Comparison of ENCODE assay signal across 8 cellular contexts in the genomic region with DNA sequence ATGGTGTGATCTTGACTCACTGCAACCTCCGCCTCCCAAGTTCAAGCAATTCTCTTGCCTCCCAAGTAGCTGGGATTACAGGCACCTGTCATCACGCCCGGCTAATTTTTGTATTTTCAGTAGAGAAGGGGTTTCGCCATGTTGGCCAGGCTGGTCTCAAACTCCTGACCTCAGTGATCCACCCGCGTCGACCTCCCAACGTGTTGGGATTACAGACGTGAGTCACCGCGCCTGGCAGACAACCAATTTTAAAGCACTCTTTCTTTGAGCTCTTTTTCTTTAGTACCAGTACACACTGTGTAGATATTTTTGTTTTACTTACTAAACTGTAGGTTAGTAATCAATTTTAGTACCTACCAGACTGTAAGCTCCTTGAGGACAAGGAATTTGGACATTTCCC. TPM values are rescaled to one million over a fixed set of nuclear protein-coding genes. Genes with fewer than 3 reads are reported as not detected.
A peak's percentile ranks its signal among the peaks of the same experiment; 100 is the strongest.
DNase-seq lines count a peak whose midpoint lies in the region; ATAC-seq, FAIRE-seq and TF ChIP-seq lines count a peak whose summit lies in the region.
"Not testable (repeated sequence)": the region's sequence is repeated elsewhere in the genome, so short reads cannot be mapped to it uniquely, and the experiment has no call there.

No MANE protein-coding gene starts in this region.

- H3K4me3 Mint-ChIP-seq in H9 (peak overlapping the region; percentile 27 to 99; a peak in 2 of 5 replicates), astrocyte (ENCODE audit: unreplicated experiment) (peak overlapping the region; percentile 96)
- H3K4me3 Mint-ChIP-seq in activated T-cell treated with anti-CD3 and anti-CD28 coated beads, Interleukin-2, amount 50 U/mL, for 24 hours: peak overlapping the region; percentile 98

- not testable (repeated sequence) for H3K27ac Mint-ChIP-seq in H9
- H3K27ac Mint-ChIP-seq in activated T-cell treated with anti-CD3 and anti-CD28 coated beads, Interleukin-2, amount 50 U/mL, for 24 hours: peak overlapping the region; percentile 29
- peak overlapping the region; percentile 58 for H3K27ac Mint-ChIP-seq in astrocyte (ENCODE audit: unreplicated experiment)

- not testable (repeated sequence) for H4K20me1 ChIP-seq in H9 (ENCODE audit: control insufficient read depth, insufficient read depth, insufficient read length)
- H4K20me1 ChIP-seq in SK-N-SH (ENCODE audit: insufficient read depth) (peaks cover 22% of the 10 kb centered on the region), astrocyte (ENCODE audit: insufficient read depth, low read length) (peaks cover 35% of the 10 kb centered on the region)

- H2BK15ac ChIP-seq in H9 (ENCODE audit: low read depth, low read length): not testable (repeated sequence)

- not testable (repeated sequence) for H2BK120ac ChIP-seq in H9 (ENCODE audit: low read depth, low read length, poor library complexity, severe bottlenecking)

- H3K4me2 ChIP-seq in A549 (peak overlapping the region; percentile 74; the same call in 2 of the 3 replicates), SK-N-SH (peak overlapping the region; percentile 80; the same call in 1 of the 2 replicates), astrocyte (ENCODE audit: low read length) (peak overlapping the region; percentile 90)
- not testable (repeated sequence) for H3K4me2 ChIP-seq in H9 (ENCODE audit: insufficient read depth, insufficient read length, low read length)

- H3K27me3 Mint-ChIP-seq in H9 (ENCODE audit: low read depth); activated T-cell treated with anti-CD3 and anti-CD28 coated beads, Interleukin-2, amount 50 U/mL, for 24 hours; astrocyte (ENCODE audit: low read depth, unreplicated experiment): not testable (repeated sequence)

- not testable (repeated sequence) for H3K9me3 Mint-ChIP-seq in H9; activated T-cell treated with anti-CD3 and anti-CD28 coated beads, Interleukin-2, amount 50 U/mL, for 24 hours; astrocyte (ENCODE audit: unreplicated experiment)

- H3K36me3 ChIP-seq in SK-N-SH (replicated peaks in 1 of 2; ENCODE audit: control insufficient read depth in 1 of 2, insufficient read depth in 2 of 2, low read length in 1 of 2) (peaks cover 10 to 36% of the 10 kb centered on the region in 2 experiments), astrocyte (ENCODE audit: insufficient read depth, low read length) (peaks cover 16% of the 10 kb centered on the region), psoas muscle (ENCODE audit: insufficient read depth in 1 of 2, low read depth in 1 of 2) (peaks cover 3 to 24% of the 10 kb centered on the region in 2 donors)

- not testable (repeated sequence) for H3K9ac ChIP-seq in H9 (ENCODE audit: extremely low read depth, insufficient read length, low read length); SK-N-SH; astrocyte (ENCODE audit: low read length)

- TF ChIP-seq POLR2A in A549 (IDR thresholded peaks at IDR 0.05; ENCODE audit: low read length): not testable (repeated sequence)

- not testable (repeated sequence) for TF ChIP-seq CTCF in A549 (IDR thresholded peaks at IDR 0.05); H9 (conservative IDR thresholded peaks at IDR 0.05); SK-N-SH (IDR thresholded peaks at IDR 0.05); astrocyte (IDR thresholded peaks at IDR 0.05; ENCODE audit: insufficient read depth, low read depth, low read length); epithelial cell of esophagus (IDR thresholded peaks at IDR 0.05; ENCODE audit: insufficient read depth, low read depth, low read length, missing control alignments); psoas muscle (IDR thresholded peaks at IDR 0.05)

- H4K91ac ChIP-seq in H9 (ENCODE audit: insufficient read length, low read depth, low read length): not testable (repeated sequence)

- H3K18ac ChIP-seq in H9 (ENCODE audit: insufficient read length, low read depth, low read length): not testable (repeated sequence)

- not testable (repeated sequence) for H2BK20ac ChIP-seq in H9 (ENCODE audit: low read depth, low read length, poor library complexity, severe bottlenecking)

- not testable (repeated sequence) for H3K23ac ChIP-seq in H9 (ENCODE audit: insufficient read length, low read depth, low read length)

- H3K4me1 Mint-ChIP-seq in H9: peaks cover 14 to 23% of the 10 kb centered on the region in 2 experiments
- H3K4me1 Mint-ChIP-seq in activated T-cell treated with anti-CD3 and anti-CD28 coated beads, Interleukin-2, amount 50 U/mL, for 24 hours (ENCODE audit: low read depth): peaks cover 40% of the 10 kb centered on the region
- H3K4me1 Mint-ChIP-seq in astrocyte (ENCODE audit: low read depth, unreplicated experiment): peaks cover 14% of the 10 kb centered on the region

- not testable (repeated sequence) for H3K27ac ChIP-seq in A549; H9 (ENCODE audit: insufficient read length, low read depth, low read length); SK-N-SH (ENCODE audit: low read depth in 2 of 2, low read length in 1 of 2); astrocyte (ENCODE audit: low read depth, low read length)
- peak overlapping the region; percentile 27 for H3K27ac ChIP-seq in psoas muscle

- ATAC-seq in A549, psoas muscle: not testable (repeated sequence)

- H3K4me1 ChIP-seq in A549 (peaks cover 23% of the 10 kb centered on the region), SK-N-SH (ENCODE audit: control insufficient read depth in 1 of 2, insufficient read depth in 2 of 2, low read depth in 1 of 2, low read length in 1 of 2) (peaks cover 4 to 12% of the 10 kb centered on the region in 2 experiments; a peak in 3 of 4 replicates), psoas muscle (peaks cover 39% of the 10 kb centered on the region)
- not testable (repeated sequence) for H3K4me1 ChIP-seq in H9 (ENCODE audit: insufficient read depth, low read length); astrocyte (ENCODE audit: insufficient read depth, low read length)

- H3K27me3 ChIP-seq in H9 (ENCODE audit: insufficient read depth, low read length); SK-N-SH (ENCODE audit: insufficient read depth); astrocyte (ENCODE audit: insufficient read depth, low read length); psoas muscle (ENCODE audit: insufficient read depth in 3 of 3, low read length in 2 of 3): not testable (repeated sequence)

- H3K79me2 ChIP-seq in H9 (ENCODE audit: insufficient read depth, low read length): peaks cover 35% of the 10 kb centered on the region; the same call in 1 of the 2 replicates
- H3K79me2 ChIP-seq in SK-N-SH (ENCODE audit: insufficient read depth): peaks cover 95% of the 10 kb centered on the region
- peaks cover 96% of the 10 kb centered on the region for H3K79me2 ChIP-seq in astrocyte (ENCODE audit: insufficient read depth, low read length)

- intact Hi-C loops in psoas muscle (cut with DNase I): loop anchor here in 1 of 2 donors (5.0 to 10.0 kb wide), 2 partner anchors 70 to 132 kb away; a partner anchor contains a TSS

- CTCF ChIA-PET in A549 (lab: Yijun Ruan, JAX): not testable (repeated sequence)
- CTCF ChIA-PET in SK-N-SH (lab: Yijun Ruan, JAX): interaction anchor here (0.9 to 1.4 kb wide), 2 partner anchors 8 to 30 kb away, joined by 3 to 5 read pairs; no protein-coding TSS in a partner anchor

- H3K23me2 ChIP-seq in H9 (ENCODE audit: insufficient read length, low read depth, low read length, poor library complexity, severe bottlenecking): peaks cover 12% of the 10 kb centered on the region

- DNase-seq in A549 (ENCODE audit: low read depth in 1 of 2, low spot score in 1 of 2); H9; SK-N-SH; activated T-cell treated with anti-CD3 and anti-CD28 coated beads, Interleukin-2, amount 50 U/mL, for 24 hours; astrocyte (ENCODE audit: low read depth); psoas muscle: not testable (repeated sequence)
- DNase-seq in epithelial cell of esophagus (ENCODE audit: low read depth): peak; percentile 2
- peak; percentile 12 to 23 for DNase-seq in lung microvascular endothelial cell (ENCODE audit: low read depth in 2 of 2)

- H3K36me3 Mint-ChIP-seq in H9 (ENCODE audit: insufficient read depth in 1 of 3, low read depth in 3 of 3): peaks cover 24 to 37% (median 24%) of the 10 kb centered on the region in 3 experiments
- H3K36me3 Mint-ChIP-seq in activated T-cell treated with anti-CD3 and anti-CD28 coated beads, Interleukin-2, amount 50 U/mL, for 24 hours (ENCODE audit: low read depth): peaks cover 67% of the 10 kb centered on the region
- H3K36me3 Mint-ChIP-seq in astrocyte (ENCODE audit: low read depth, unreplicated experiment): not testable (repeated sequence)

- not testable (repeated sequence) for H2AK5ac ChIP-seq in H9 (ENCODE audit: insufficient read length, low read length)

- WGBS in A549 (ENCODE audit: missing lambda C conversion rate): 86% methylated on average over 11 of the region's 11 CpGs
- WGBS in H9 (ENCODE audit: extremely low coverage, insufficient read length, low lambda C conversion rate): no CpG with 5 or more reads among the region's 11 CpGs
- 96% methylated on average over 11 of the region's 11 CpGs for WGBS in SK-N-SH (ENCODE audit: low lambda C conversion rate)
- 74 to 76% (median 75%) methylated on average over 11 of the region's 11 CpGs for WGBS in psoas muscle, 3 donors

- not testable (repeated sequence) for H3F3A ChIP-seq in SK-N-SH (replicated peaks; ENCODE audit: insufficient read depth)

- H3K9me3 ChIP-seq in A549; H9 (ENCODE audit: control insufficient read depth, low read depth, low read length); SK-N-SH; astrocyte (ENCODE audit: insufficient read depth, low read depth, low read length); psoas muscle: not testable (repeated sequence)

- not testable (repeated sequence) for TF ChIP-seq EP300 in A549 (IDR thresholded peaks at IDR 0.05); SK-N-SH (IDR thresholded peaks at IDR 0.05; ENCODE audit: borderline replicate concordance in 1 of 2, low read depth in 1 of 2, low read length in 1 of 2)

- H3K4ac ChIP-seq in H9 (ENCODE audit: low read depth, low read length): not testable (repeated sequence)

- not testable (repeated sequence) for H3K4me3 ChIP-seq in A549; SK-N-SH (ENCODE audit: low read depth in 2 of 2, low read length in 1 of 2); astrocyte (ENCODE audit: insufficient read depth, low read depth, low read length); epithelial cell of esophagus (ENCODE audit: low read length)
- peak overlapping the region; percentile 89 for H3K4me3 ChIP-seq in psoas muscle

- not testable (repeated sequence) for H3K56ac ChIP-seq in H9 (ENCODE audit: insufficient read length, low read depth, low read length)

- FAIRE-seq in A549 (lab: Jason Lieb, UNC); astrocyte (lab: Jason Lieb, UNC): not testable (repeated sequence)

- not testable (repeated sequence) for H3T11ph ChIP-seq in H9 (ENCODE audit: low read length)

- not testable (repeated sequence) for H3K14ac ChIP-seq in H9 (ENCODE audit: insufficient read depth, low read length)

- not testable (repeated sequence) for H4K5ac ChIP-seq in H9 (ENCODE audit: insufficient read length, low read depth, low read length)

- not testable (repeated sequence) for H3K9me2 ChIP-seq in SK-N-SH

- H4K8ac ChIP-seq in H9 (replicated peaks; ENCODE audit: insufficient read length, low read depth, low read length): not testable (repeated sequence)

- not testable (repeated sequence) for TF ChIP-seq RAD21 in A549 (conservative IDR thresholded peaks at IDR 0.05 in 1 of 2, IDR thresholded peaks at IDR 0.05 in 1 of 2); SK-N-SH (IDR thresholded peaks at IDR 0.05; ENCODE audit: low read length)

- not testable (repeated sequence) for H2BK12ac ChIP-seq in H9 (ENCODE audit: insufficient read length, low read depth, low read length)

- H2AFZ ChIP-seq in H9 (ENCODE audit: low read length); SK-N-SH (ENCODE audit: low read depth); astrocyte (ENCODE audit: low read depth, low read length): not testable (repeated sequence)

- H3K79me1 ChIP-seq in H9 (ENCODE audit: insufficient read depth, low read depth, low read length, poor library complexity, severe bottlenecking): not testable (repeated sequence)

- POLR2A ChIA-PET in A549 (lab: Yijun Ruan, JAX); SK-N-SH (lab: Yijun Ruan, JAX): not testable (repeated sequence)

- H2BK5ac ChIP-seq in H9 (ENCODE audit: insufficient read length, low read length): not testable (repeated sequence)

RNA-seq across cellular contexts. Expression of a gene that starts 2.2 kb away (rescaled TPM):
- polyA plus RNA-seq in A549 (2011; rRNA removed) (126 and 134 TPM in 2 replicates), A549 (2017; fragmentation: RNase III; extraction: RNeasy Plus Mini Kit Qiagen cat#74134 plus additional on column Dnase treatment) (78.7 to 86.7 TPM (median 82.7 TPM) in 3 replicates), SK-N-SH (2012; rRNA removed) (54.8 and 90.7 TPM in 2 replicates), psoas muscle (100 to 1,000 TPM; 117 to 162 (median 145) TPM)
- polyA plus RNA-seq in A549 (2012; cell fraction: cytosol; rRNA removed): 47.2 and 48.2 TPM in 2 replicates
- polyA plus RNA-seq in A549 (2012; cell fraction: nucleus; rRNA removed): 32.8 and 48.6 TPM in 2 replicates
- polyA minus RNA-seq in A549 (2011; rRNA and poly(A)+ RNA removed): 70.6 and 106 TPM in 2 replicates
- total RNA-seq in H9 (2021) (102 and 103 TPM in 2 replicates), astrocyte (97.2 and 100 TPM in 2 replicates), lung microvascular endothelial cell (77.4 and 101 TPM in 2 replicates), psoas muscle (100 to 1,000 TPM; 231 to 420 (median 293) TPM)
- 77.6 and 80.6 TPM in 2 replicates for polyA plus RNA-seq in SK-N-SH (2012; cell fraction: cytosol; rRNA removed)
- 35.6 and 60.0 TPM in 2 replicates for polyA plus RNA-seq in SK-N-SH (2012; cell fraction: nucleus; rRNA removed)

RNA-seq across cellular contexts. Expression of a gene that starts 2.7 kb away (rescaled TPM):
- polyA plus RNA-seq in A549 (2011; rRNA removed): 839 and 1,363 TPM in 2 replicates
- polyA plus RNA-seq in A549 (2012; cell fraction: cytosol; rRNA removed): 930 and 1,028 TPM in 2 replicates
- polyA plus RNA-seq in A549 (2012; cell fraction: nucleus; rRNA removed): 344 and 371 TPM in 2 replicates
- polyA plus RNA-seq in A549 (2017; fragmentation: RNase III; extraction: RNeasy Plus Mini Kit Qiagen cat#74134 plus additional on column Dnase treatment): 1,005 to 1,061 TPM (median 1,035 TPM) in 3 replicates
- 463 and 573 TPM in 2 replicates for polyA minus RNA-seq in A549 (2011; rRNA and poly(A)+ RNA removed)
- 763 and 768 TPM in 2 replicates for total RNA-seq in H9 (2021)
- 720 and 815 TPM in 2 replicates for polyA plus RNA-seq in SK-N-SH (2012; rRNA removed)
- polyA plus RNA-seq in SK-N-SH (2012; cell fraction: cytosol; rRNA removed): 879 and 1,372 TPM in 2 replicates
- polyA plus RNA-seq in SK-N-SH (2012; cell fraction: nucleus; rRNA removed): 223 and 290 TPM in 2 replicates
- 518 and 546 TPM in 2 replicates for total RNA-seq in astrocyte
- total RNA-seq in lung microvascular endothelial cell: 432 and 452 TPM in 2 replicates
- total RNA-seq in psoas muscle: 100 to 1,000 TPM; 340 to 862 (median 568) TPM
- polyA plus RNA-seq in psoas muscle: 1,000 to 10,000 TPM in 1 of 3 donors, 100 to 1,000 TPM in 2; 671 to 1,772 (median 939) TPM
